ENCODE assay signal across 1 cellular context in the genomic region with DNA sequence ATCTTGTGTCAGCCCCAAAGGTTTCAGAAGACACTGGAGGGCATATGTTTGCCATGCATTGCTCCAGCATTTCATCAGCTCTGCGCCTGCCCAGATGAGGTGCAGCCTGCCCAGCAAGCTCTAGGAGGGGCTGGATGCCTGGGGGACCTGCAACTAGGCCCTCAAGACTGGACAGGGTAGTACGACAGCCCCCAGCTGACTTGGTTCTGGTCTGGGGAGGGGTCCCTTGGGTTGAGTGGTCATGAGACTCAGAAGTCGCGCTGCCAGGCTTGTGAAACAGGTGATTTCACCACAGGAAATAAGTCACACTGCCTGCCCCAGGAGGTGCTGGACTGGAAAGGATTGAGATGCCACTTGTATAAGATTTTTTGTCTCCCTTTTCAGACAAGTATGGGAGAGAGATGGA.
TF ChIP-seq lines count a peak whose summit lies in the region.

No MANE protein-coding gene starts in this region.

TF ChIP-seq in GM12878, 131 proteins besides CTCF, POLR2A, EP300 and RAD21 (continued from another document):
- TF ChIP-seq ZNF687 (IDR thresholded peaks at IDR 0.05), result no peak
- no peak for TF ChIP-seq MXI1 (IDR thresholded peaks at IDR 0.05; ENCODE audit: low read depth, low read length)
- no peak for TF ChIP-seq ELK1 (IDR thresholded peaks at IDR 0.05; ENCODE audit: low read depth, low read length)
- no peak for TF ChIP-seq TCF12 (IDR thresholded peaks at IDR 0.05; ENCODE audit: low read depth, low read length)
- no peak for TF ChIP-seq FOXM1 (IDR thresholded peaks at IDR 0.05; ENCODE audit: low read depth, low read length)
- no peak for TF ChIP-seq FOXK2 (IDR thresholded peaks at IDR 0.05)
- no peak for TF ChIP-seq CHD2 (IDR thresholded peaks at IDR 0.05; ENCODE audit: borderline replicate concordance, low read depth, low read length)
- TF ChIP-seq ASH2L (IDR thresholded peaks at IDR 0.05; ENCODE audit: borderline replicate concordance, low read depth), result no peak
- no peak for TF ChIP-seq MEF2A (IDR thresholded peaks at IDR 0.05; ENCODE audit: insufficient read depth, low read depth, low read length)
- no peak for TF ChIP-seq KAT2A (conservative IDR thresholded peaks at IDR 0.05; ENCODE audit: control insufficient read depth, low read depth, low read length)
- no peak for TF ChIP-seq HDAC6 (IDR thresholded peaks at IDR 0.05; ENCODE audit: unreplicated experiment)
- no peak for TF ChIP-seq POLR2AphosphoS5 (IDR thresholded peaks at IDR 0.05; ENCODE audit: low read length)
- TF ChIP-seq NFIC (IDR thresholded peaks at IDR 0.05; ENCODE audit: low read depth, low read length), result no peak
- TF ChIP-seq KDM1A (IDR thresholded peaks at IDR 0.05; ENCODE audit: borderline replicate concordance), result no peak
- no peak for TF ChIP-seq HSF1 (IDR thresholded peaks at IDR 0.05; ENCODE audit: low read depth, low read length)
- TF ChIP-seq CHD4 (IDR thresholded peaks at IDR 0.05), result no peak
- no peak for TF ChIP-seq RCOR1 (conservative IDR thresholded peaks at IDR 0.05; ENCODE audit: low read depth, low read length)
- TF ChIP-seq IRF4 (IDR thresholded peaks at IDR 0.05; ENCODE audit: low read depth, low read length), result no peak
- TF ChIP-seq MYC (IDR thresholded peaks at IDR 0.05; ENCODE audit: insufficient read depth, insufficient read length, insufficient replicate concordance, low read length, severe bottlenecking), result no peak
